In the genomic region with DNA sequence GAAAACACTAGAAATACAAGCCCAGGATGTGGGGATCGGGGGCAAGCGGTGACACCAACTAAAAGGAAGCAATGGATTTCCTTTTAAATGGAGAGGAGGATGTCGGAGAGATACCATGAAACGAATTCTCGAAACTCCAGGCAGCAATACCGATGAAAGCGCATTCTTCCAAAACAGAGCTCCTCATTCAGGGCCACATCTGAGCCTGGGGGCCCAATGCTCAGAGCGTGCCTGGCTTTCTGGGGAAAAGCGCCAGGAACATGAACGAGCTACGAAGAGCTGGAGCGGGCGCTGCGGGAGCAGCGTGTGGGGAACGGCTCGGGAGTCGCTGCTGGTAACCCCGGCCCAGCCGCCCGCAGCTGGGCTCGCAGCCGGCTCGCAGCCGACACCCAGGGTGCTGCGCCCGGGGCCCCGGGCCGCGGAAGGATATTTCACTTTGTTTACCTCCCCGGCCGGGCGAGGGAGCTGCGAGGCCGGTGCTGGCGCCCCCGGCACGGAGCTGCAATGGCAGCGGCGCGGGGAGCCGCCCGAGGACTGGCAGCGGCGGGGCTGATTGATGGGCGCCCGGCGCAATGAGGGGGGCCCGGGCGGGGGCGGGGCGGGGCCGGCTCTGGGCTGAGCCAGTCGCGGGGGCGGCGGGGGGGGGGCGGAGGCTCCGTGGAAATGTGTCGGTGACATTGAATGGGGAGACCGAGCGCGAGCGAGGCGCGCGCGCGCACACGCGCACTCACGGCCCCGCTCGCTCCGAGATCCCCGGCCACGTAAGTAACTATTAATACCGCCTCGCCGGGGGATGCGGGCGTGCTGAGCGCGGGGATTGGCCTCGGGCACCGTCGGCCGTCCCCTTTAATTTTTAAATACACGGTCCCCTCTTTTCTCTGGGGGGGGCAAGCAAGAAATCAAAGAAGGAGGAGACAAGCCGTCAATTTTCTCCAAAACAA, we compare ENCODE assay signal across 8 cellular contexts. TPM values are rescaled to one million over a fixed set of nuclear protein-coding genes. Genes with fewer than 3 reads are reported as not detected.
DNase-seq lines count a peak whose midpoint lies in the region; ATAC-seq and TF ChIP-seq lines count a peak whose summit lies in the region.

TSS of gene TRIB2 (plus strand) at position 687 of the 941 bp plus-strand sequence. CDS start 1,372 bp downstream, outside the sequence.

- peak; percentile 38; the same call in 1 of the 2 replicates for TF ChIP-seq RAD21 in HCT116 (IDR thresholded peaks at IDR 0.05; ENCODE audit: low read depth)

- H2AFZ ChIP-seq in HCT116 (ENCODE audit: low read depth, low read length, poor library complexity, severe bottlenecking) (peak within 1 kb of the TSS; percentile 74), SU-DHL-6 (ENCODE audit: low read depth, low read length, severe bottlenecking) (peak within 1 kb of the TSS; percentile 62)

- H3K9me2 ChIP-seq in HCT116 (ENCODE audit: insufficient read depth), result no peaks in the 10 kb centered on the region
- no peaks in the 10 kb centered on the region for H3K9me2 ChIP-seq in SU-DHL-6 (replicated peaks; ENCODE audit: insufficient read depth, low read length)

- RAD21 ChIA-PET in HCT116 (lab: Charles Lee; ENCODE audit: low non-redundant PET in 1 of 2, low total read pairs in 2 of 2, uncharacterized antibody in 2 of 2, unreplicated experiment in 2 of 2), result interaction anchor here (0.6 to 1.8 kb wide), 7 partner anchors 207 to 887 kb away, joined by 3 to 7 read pairs (median 3); no protein-coding TSS in a partner anchor

- peaks cover 18 to 29% of the 10 kb centered on the region in 2 experiments for H3K4me1 ChIP-seq in HCT116 (ENCODE audit: control insufficient read depth in 1 of 2, insufficient read depth in 2 of 2, low read length in 2 of 2)
- H3K4me1 ChIP-seq in testis, result peaks cover 24% of the 10 kb centered on the region

- DNase-seq in EL (peak; percentile 87), HCT116 (ENCODE audit: low read depth, low spot score) (peak; percentile 61), NCI-H1092 (lab: John Stamatoyannopoulos, UW) (peak; percentile 72), glutamatergic neuron (peak; percentile 90), osteocyte (ENCODE audit: extremely low spot score, unreplicated experiment) (peak; percentile 94), testis (peak; percentile 94)
- DNase-seq in activated naive CD8-positive, alpha-beta T cell treated with anti-CD3 and anti-CD28 coated beads for 36 hours, result peak; percentile 90

- H3K9me3 ChIP-seq in HCT116 (ENCODE audit: control insufficient read depth in 1 of 2, insufficient read depth in 1 of 2, low read depth in 1 of 2, low read length in 2 of 2), result no peaks in the 10 kb centered on the region
- H3K9me3 ChIP-seq in SU-DHL-6 (ENCODE audit: insufficient read depth, low read length), result no peaks in the 10 kb centered on the region
- H3K9me3 ChIP-seq in testis, result no peaks in the 10 kb centered on the region

- H3K9ac ChIP-seq in HCT116 (ENCODE audit: low read length), result peak within 1 kb of the TSS; percentile 70
- peak within 1 kb of the TSS; percentile 91 for H3K9ac ChIP-seq in SU-DHL-6 (ENCODE audit: low read length)

- TF ChIP-seq CTCF in HCT116 (IDR thresholded peaks at IDR 0.05 in 2 of 3, conservative IDR thresholded peaks at IDR 0.05 in 1 of 3; ENCODE audit: borderline replicate concordance in 1 of 3, insufficient read depth in 1 of 3, low read depth in 2 of 3, low read length in 2 of 3), result no peak
- TF ChIP-seq CTCF in SU-DHL-6 (IDR thresholded peaks at IDR 0.05; ENCODE audit: insufficient read depth, low read length, poor library complexity, severe bottlenecking), result no peak
- peak; percentile 7 for TF ChIP-seq CTCF in glutamatergic neuron (IDR thresholded peaks at IDR 0.05; ENCODE audit: partially characterized antibody, unreplicated experiment)
- peak; percentile 3 for TF ChIP-seq CTCF in osteocyte (IDR thresholded peaks at IDR 0.05)
- TF ChIP-seq CTCF in testis (IDR thresholded peaks at IDR 0.05), result peak in 1 of 3 experiments; percentile 5

- TF ChIP-seq POLR2A in HCT116 (IDR thresholded peaks at IDR 0.05; ENCODE audit: borderline replicate concordance, extremely low read depth, insufficient read depth, insufficient read length) (no peak), testis (IDR thresholded peaks at IDR 0.05) (no peak)

- peaks cover 44% of the 10 kb centered on the region for H3K4me1 Mint-ChIP-seq in activated naive CD8-positive, alpha-beta T cell treated with anti-CD3 and anti-CD28 coated beads for 36 hours
- H3K4me1 Mint-ChIP-seq in glutamatergic neuron (ENCODE audit: low read depth, unreplicated experiment) (peaks cover 8% of the 10 kb centered on the region), osteocyte (ENCODE audit: unreplicated experiment) (peaks cover 36% of the 10 kb centered on the region)

- BruUV-seq in HCT116 (replicated peaks; lab: Mats Ljungman, UMichigan), result no TSS peak

- intact Hi-C loops in HCT116 (cut with micrococcal nuclease), result loop anchor here (1.0 to 10.0 kb wide), 7 partner anchors 216 to 886 kb away; no protein-coding TSS in a partner anchor
- intact Hi-C loops in testis (cut with DNase I; ENCODE audit: low total_unique reads), result no loop called here

- WGBS in testis, 2 donors, result 0 to 1% methylated on average over 22 to 60 of the region's 90 CpGs

- H3K27ac ChIP-seq in HCT116 (ENCODE audit: low read depth, low read length) (peak within 1 kb of the TSS; percentile 70), SU-DHL-6 (ENCODE audit: low read depth, low read length) (peak within 1 kb of the TSS; percentile 86), testis (peak within 1 kb of the TSS; percentile 96 to 98)

- peak within 1 kb of the TSS; percentile 98 for H3K4me2 ChIP-seq in HCT116 (ENCODE audit: low read length)
- peak within 1 kb of the TSS; percentile 71 for H3K4me2 ChIP-seq in SU-DHL-6 (ENCODE audit: low read depth, low read length, poor library complexity, severe bottlenecking)

- CTCF ChIA-PET in HCT116 (lab: Charles Lee), result interaction anchor here (0.7 to 3.2 kb wide), 18 partner anchors 9 to 932 kb away, joined by 3 to 29 read pairs (median 3); no protein-coding TSS in a partner anchor

- H3F3A ChIP-seq in SU-DHL-6 (ENCODE audit: insufficient read depth), result peaks cover 13% of the 10 kb centered on the region; the same call in 1 of the 2 replicates

- peak; percentile 85 for ATAC-seq in HCT116

- H3K27me3 ChIP-seq in HCT116 (ENCODE audit: insufficient read depth, low read length), result no peaks in the 10 kb centered on the region
- H3K27me3 ChIP-seq in SU-DHL-6 (ENCODE audit: low read length), result no peaks in the 10 kb centered on the region
- H3K27me3 ChIP-seq in testis, result no peaks in the 10 kb centered on the region

- peak within 1 kb of the TSS; percentile 95 for H3K4me3 Mint-ChIP-seq in activated naive CD8-positive, alpha-beta T cell treated with anti-CD3 and anti-CD28 coated beads for 36 hours
- H3K4me3 Mint-ChIP-seq in glutamatergic neuron (ENCODE audit: unreplicated experiment) (peak within 1 kb of the TSS; percentile 98), osteocyte (ENCODE audit: unreplicated experiment) (peak within 1 kb of the TSS; percentile 99)

- H3K79me2 ChIP-seq in HCT116 (ENCODE audit: insufficient read depth, low read length) (no peaks in the 10 kb centered on the region), SU-DHL-6 (ENCODE audit: insufficient read depth, low read length) (peaks cover 51% of the 10 kb centered on the region)

- no peaks in the 10 kb centered on the region for H3K9me3 Mint-ChIP-seq in activated naive CD8-positive, alpha-beta T cell treated with anti-CD3 and anti-CD28 coated beads for 36 hours
- H3K9me3 Mint-ChIP-seq in glutamatergic neuron (ENCODE audit: unreplicated experiment), result peaks cover 24% of the 10 kb centered on the region
- no peaks in the 10 kb centered on the region for H3K9me3 Mint-ChIP-seq in osteocyte (ENCODE audit: unreplicated experiment)

- POLR2A ChIA-PET in HCT116 (lab: Charles Lee), result interaction anchor here (1.0 to 1.9 kb wide), 4 partner anchors 18 to 887 kb away, joined by 3 to 8 read pairs (median 4); no protein-coding TSS in a partner anchor

- no peaks in the 10 kb centered on the region for H4K20me1 ChIP-seq in HCT116 (ENCODE audit: insufficient read depth)
- peaks cover 2% of the 10 kb centered on the region; the same call in 1 of the 2 replicates for H4K20me1 ChIP-seq in SU-DHL-6 (ENCODE audit: low read depth, low read length)

- H3K4me3 ChIP-seq in HCT116 (replicated peaks in 1 of 2; ENCODE audit: low read depth in 1 of 2, low read length in 2 of 2), result peak within 1 kb of the TSS; percentile 66 to 78
- peak within 1 kb of the TSS; percentile 95 for H3K4me3 ChIP-seq in SU-DHL-6 (ENCODE audit: insufficient read depth, low read length, poor library complexity, severe bottlenecking)
- H3K4me3 ChIP-seq in testis, result peak within 1 kb of the TSS; percentile 85 to 95

- no peaks in the 10 kb centered on the region for H3K36me3 ChIP-seq in HCT116 (ENCODE audit: control insufficient read depth in 1 of 2, insufficient read depth in 2 of 2, low read length in 2 of 2)
- H3K36me3 ChIP-seq in SU-DHL-6 (ENCODE audit: low read length), result peaks cover 5% of the 10 kb centered on the region; the same call in 1 of the 2 replicates
- H3K36me3 ChIP-seq in testis (ENCODE audit: low read depth, missing control alignments), result no peaks in the 10 kb centered on the region

- H3K27me3 Mint-ChIP-seq in activated naive CD8-positive, alpha-beta T cell treated with anti-CD3 and anti-CD28 coated beads for 36 hours, result no peaks in the 10 kb centered on the region
- H3K27me3 Mint-ChIP-seq in glutamatergic neuron (ENCODE audit: unreplicated experiment) (peaks cover 20% of the 10 kb centered on the region), osteocyte (ENCODE audit: unreplicated experiment) (no peaks in the 10 kb centered on the region)

- H3K36me3 Mint-ChIP-seq in activated naive CD8-positive, alpha-beta T cell treated with anti-CD3 and anti-CD28 coated beads for 36 hours, result no peaks in the 10 kb centered on the region
- peaks cover 5% of the 10 kb centered on the region for H3K36me3 Mint-ChIP-seq in glutamatergic neuron (ENCODE audit: unreplicated experiment)
- H3K36me3 Mint-ChIP-seq in osteocyte (ENCODE audit: unreplicated experiment), result peaks cover 14% of the 10 kb centered on the region

- peak within 1 kb of the TSS; percentile 84 for H3K27ac Mint-ChIP-seq in activated naive CD8-positive, alpha-beta T cell treated with anti-CD3 and anti-CD28 coated beads for 36 hours
- peak within 1 kb of the TSS; percentile 100 for H3K27ac Mint-ChIP-seq in glutamatergic neuron (ENCODE audit: unreplicated experiment)
- H3K27ac Mint-ChIP-seq in osteocyte (ENCODE audit: unreplicated experiment), result peak within 1 kb of the TSS; percentile 99

TF ChIP-seq in HCT116, 20 proteins besides CTCF, POLR2A, EP300 and RAD21 (continues in another document):
- peak; percentile 80 for TF ChIP-seq POLR2AphosphoS5 (IDR thresholded peaks at IDR 0.05; ENCODE audit: low read depth, low read length)
- TF ChIP-seq SP1 (IDR thresholded peaks at IDR 0.05; ENCODE audit: low read depth), result no peak
- TF ChIP-seq EZH2phosphoT487 (IDR thresholded peaks at IDR 0.05; ENCODE audit: borderline replicate concordance), result no peak
- 0 out of 2 replicates have a peak, but pooled peaks have one; percentile 4 for TF ChIP-seq CBX3 (IDR thresholded peaks at IDR 0.05; ENCODE audit: low read depth)

RNA-seq across cellular contexts. Expression of gene TRIB2, which starts in this region (rescaled TPM):
- total RNA-seq in HCT116 (2021; ENCODE audit: unreplicated experiment) (12.4 TPM), glutamatergic neuron (ENCODE audit: unreplicated experiment) (131 TPM), osteocyte (142 and 146 TPM in 2 replicates), testis (100 to 1,000 TPM; 189 to 190 TPM)
- 10.9 and 11.7 TPM in 2 replicates for polyA plus RNA-seq in HCT116 (2012)
- total RNA-seq in activated naive CD8-positive, alpha-beta T cell treated with anti-CD3 and anti-CD28 coated beads for 36 hours, result 1 to 10 TPM; 5.0 to 5.1 TPM
- polyA plus RNA-seq in testis (ENCODE audit: insufficient read depth, low read depth, low replicate concordance), result 54.9 TPM

Comparison
In these comparisons a context has a peak if more than half of its experiments do, and no peak if none do; other contexts are left out.
1. Peak in every context shown above with its lines: DNase-seq, ATAC-seq, H3K4me3 ChIP-seq and H3K27ac ChIP-seq.
2. CTCF ChIP-seq: peak in glutamatergic neuron (single experiment) and osteocyte (single experiment); none in HCT116 (0 of 3) and SU-DHL-6 (single experiment).